ENCODE assay signal across 36 cellular contexts in genomic region chr11:124424384-124424921, GRCh38. TPM values are rescaled to one million over a fixed set of nuclear protein-coding genes. Genes with fewer than 3 reads are reported as not detected.
"Had no signal": no experiment of that assay in that cellular context is flagged by ENCODE, and none has a peak within 500 bp of the region (broad histone marks: within the 10 kb centered on the region; RNA-seq: fewer than 3 reads in every experiment).

A gene with protein sequence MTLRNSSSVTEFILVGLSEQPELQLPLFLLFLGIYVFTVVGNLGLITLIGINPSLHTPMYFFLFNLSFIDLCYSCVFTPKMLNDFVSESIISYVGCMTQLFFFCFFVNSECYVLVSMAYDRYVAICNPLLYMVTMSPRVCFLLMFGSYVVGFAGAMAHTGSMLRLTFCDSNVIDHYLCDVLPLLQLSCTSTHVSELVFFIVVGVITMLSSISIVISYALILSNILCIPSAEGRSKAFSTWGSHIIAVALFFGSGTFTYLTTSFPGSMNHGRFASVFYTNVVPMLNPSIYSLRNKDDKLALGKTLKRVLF (minus strand): TSS chr11:124424871. CDS start chr11:124424871, 0 bp downstream.

- H2AFZ ChIP-seq: PC-9 had no signal

- H3K4me3 ChIP-seq: PC-9, SJCRH30, SK-N-MC had no signal

- H3K4me1 Mint-ChIP-seq: T-cell had no signal

- ATAC-seq: Panc1, Right ventricle myocardium inferior, SK-N-SH treated with all-trans-retinoic acid at 6 μM for 48 hours, T-cell had no signal

- H3K9me3 ChIP-seq: SJCRH30 had no signal

- H3K4me3 Mint-ChIP-seq: T-cell had no signal

- H3K27me3 ChIP-seq: SJCRH30 had no signal

- H3K27ac Mint-ChIP-seq: T-cell had no signal

- H3K36me3 ChIP-seq: SJCRH30 had no signal

- H3K27ac ChIP-seq: PC-9, RWPE1, SJCRH30, SK-N-MC had no signal

- DNase-seq: Karpas-422, MM.1S, MV-4-11, NCI-H1092, NCI-H1105, NCI-H1417 treated with DMSO at 0.1 percent for 48 hours, NCI-H1436 treated with DMSO at 0.1 percent for 48 hours, NCI-H1694 treated with DMSO at 0.1 percent for 48 hours, NCI-H2029, NCI-H2081, NCI-H2171 treated with DMSO at 0.1 percent for 48 hours, NCI-H2227 treated with DMSO at 0.1 percent for 48 hours, NCI-H446 treated with DMSO at 0.1 percent for 48 hours, NCI-H510A, NCI-H524, NCI-H526, NCI-H69, NCI-H748 treated with DMSO at 0.1 percent for 48 hours, NCI-H82, PC-9, SHP77, SIG-M5, SJCRH30, T-cell had no signal

- H3K36me3 Mint-ChIP-seq: T-cell had no signal

- FAIRE-seq: RCC 7860 had no signal

- H3K4me2 ChIP-seq: PC-9 had no signal

- H3K4me1 ChIP-seq: SJCRH30 had no signal

RNA-seq across cellular contexts. Expression of the gene that starts here (rescaled TPM):
- total RNA-seq: LHCN-M2; MCF 10A; OCI-LY7; PC-9; Right ventricle myocardium inferior; RPMI7951; SJCRH30; SK-MEL-5; T-cell; T-helper 1 cell treated with Interleukin-12 subunit alpha and Interleukin-12 subunit beta and Interleukin-4 antibody, amounts not matched to agents 30 ng/mL and 1 ng/mL, for 36 hours had no signal
